ENCODE assay signal across 8 cellular contexts in the genomic region with DNA sequence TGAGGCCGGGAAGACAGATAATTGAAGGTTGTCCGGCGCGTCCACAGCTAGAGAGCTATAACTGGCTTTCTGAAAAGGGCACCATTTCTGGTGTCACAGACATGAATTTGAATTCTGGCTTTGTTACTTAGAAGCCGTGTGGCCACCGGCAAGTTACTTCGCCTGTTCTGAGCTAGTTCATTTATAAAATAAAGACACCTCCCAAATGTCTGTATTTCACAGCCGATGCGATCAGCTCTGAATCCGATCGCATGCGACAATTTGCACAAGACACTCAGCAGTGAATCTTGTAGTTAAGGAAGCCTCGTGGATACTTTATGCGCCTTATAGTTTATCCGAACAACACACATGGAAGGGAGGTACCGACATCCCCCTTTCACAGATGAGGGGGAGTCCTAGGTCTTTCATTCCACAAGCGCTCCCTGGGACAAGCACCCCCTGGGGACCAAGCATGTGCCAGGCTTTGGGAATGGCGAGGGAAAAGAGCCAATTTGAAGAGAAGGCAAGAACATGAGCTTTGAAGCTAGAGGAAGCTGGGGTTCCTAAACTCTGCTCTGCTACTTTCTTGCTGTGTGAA. TPM values are rescaled to one million over a fixed set of nuclear protein-coding genes. Genes with fewer than 3 reads are reported as not detected.
DNase-seq lines count a peak whose midpoint lies in the region; ATAC-seq, FAIRE-seq and TF ChIP-seq lines count a peak whose summit lies in the region.

No MANE protein-coding gene starts in this region.

- H3K36me3 ChIP-seq in Caco-2 (ENCODE audit: control insufficient read depth, insufficient read depth, low read length), result no peaks in the 10 kb centered on the region
- H3K36me3 ChIP-seq in KMS-11 (ENCODE audit: insufficient read depth), result no peaks in the 10 kb centered on the region
- H3K36me3 ChIP-seq in astrocyte (ENCODE audit: insufficient read depth, low read length), result no peaks in the 10 kb centered on the region
- peaks cover 0 to 3% of the 10 kb centered on the region in 2 donors for H3K36me3 ChIP-seq in left lung
- H3K36me3 ChIP-seq in thyroid gland, result peaks cover 12 to 23% of the 10 kb centered on the region in 2 donors

- no peak for ATAC-seq in left lung

- no TSS peak for BruUV-seq in Caco-2 (replicated peaks; lab: Mats Ljungman, UMichigan)

- H3K4me2 ChIP-seq in KMS-11, result peak overlapping the region; percentile 47
- peak overlapping the region; percentile 89 for H3K4me2 ChIP-seq in astrocyte (ENCODE audit: low read length)

- H3K27ac Mint-ChIP-seq in Caco-2 (ENCODE audit: unreplicated experiment) (peak overlapping the region; percentile 89), astrocyte (ENCODE audit: unreplicated experiment) (peak overlapping the region; percentile 97)

- H2AFZ ChIP-seq in KMS-11 (ENCODE audit: low read depth), result peak overlapping the region; percentile 70
- no peak overlapping the region for H2AFZ ChIP-seq in astrocyte (ENCODE audit: low read depth, low read length)

- H3K4me1 Mint-ChIP-seq in Caco-2 (ENCODE audit: low read depth, unreplicated experiment) (peaks cover 18% of the 10 kb centered on the region), astrocyte (ENCODE audit: low read depth, unreplicated experiment) (peaks cover 31% of the 10 kb centered on the region)

- no peaks in the 10 kb centered on the region for H3K27me3 ChIP-seq in Caco-2 (replicated peaks; ENCODE audit: control insufficient read depth, insufficient read depth, low read length)
- H3K27me3 ChIP-seq in KMS-11 (ENCODE audit: insufficient read depth, low read depth), result no peaks in the 10 kb centered on the region; the same call in 1 of the 2 replicates
- no peaks in the 10 kb centered on the region for H3K27me3 ChIP-seq in astrocyte (ENCODE audit: insufficient read depth, low read length)
- peaks cover 0 to 60% of the 10 kb centered on the region in 2 donors for H3K27me3 ChIP-seq in left lung
- no peaks in the 10 kb centered on the region for H3K27me3 ChIP-seq in thyroid gland

- H3K27me3 Mint-ChIP-seq in Caco-2 (ENCODE audit: insufficient read depth, unreplicated experiment), result no peaks in the 10 kb centered on the region
- peaks cover 10% of the 10 kb centered on the region for H3K27me3 Mint-ChIP-seq in astrocyte (ENCODE audit: low read depth, unreplicated experiment)

- H4K20me1 ChIP-seq in KMS-11 (ENCODE audit: insufficient read depth) (no peaks in the 10 kb centered on the region), astrocyte (ENCODE audit: insufficient read depth, low read length) (peaks cover 32% of the 10 kb centered on the region)

- no peak for TF ChIP-seq POLR2A in thyroid gland (IDR thresholded peaks at IDR 0.05)

- POLR2A ChIA-PET in Caco-2 (lab: Charles Lee), result interaction anchor here (0.6 to 2.3 kb wide), 7 partner anchors 9 to 355 kb away, joined by 3 to 25 read pairs (median 5); a partner anchor contains a TSS

- no peaks in the 10 kb centered on the region; the same call in 1 of the 2 replicates for H3K79me2 ChIP-seq in KMS-11 (ENCODE audit: insufficient read depth, low read depth)
- H3K79me2 ChIP-seq in astrocyte (ENCODE audit: insufficient read depth, low read length), result peaks cover 31% of the 10 kb centered on the region

- peak overlapping the region; percentile 30; the same call in 1 of the 2 replicates for H3K9ac ChIP-seq in KMS-11
- H3K9ac ChIP-seq in astrocyte (ENCODE audit: low read length), result peak overlapping the region; percentile 99

- H3K4me1 ChIP-seq in Caco-2, result peaks cover 44% of the 10 kb centered on the region
- peaks cover 35% of the 10 kb centered on the region for H3K4me1 ChIP-seq in KMS-11 (ENCODE audit: low read depth, poor library complexity, severe bottlenecking)
- H3K4me1 ChIP-seq in astrocyte (ENCODE audit: insufficient read depth, low read length), result peaks cover 40% of the 10 kb centered on the region
- peaks cover 31 to 62% of the 10 kb centered on the region in 2 donors for H3K4me1 ChIP-seq in left lung
- peaks cover 45 to 47% of the 10 kb centered on the region in 2 donors for H3K4me1 ChIP-seq in thyroid gland

- DNase-seq in Caco-2, result no peak
- DNase-seq in astrocyte (ENCODE audit: low read depth), result peak; percentile 64
- no peak for DNase-seq in left lung
- peak in 1 of 2 donors; percentile 47 for DNase-seq in thyroid gland
- no peak for DNase-seq in ureter (ENCODE audit: low spot score)
- no peak for DNase-seq in HuH-7 (ENCODE audit: low spot score)
- no peak for DNase-seq in stimulated activated CD4-positive, alpha-beta T cell treated with anti-CD3 and anti-CD28 coated beads, Interleukin-2, amount 100 ng/mL, for 24 hours

- H3K9me3 Mint-ChIP-seq in Caco-2 (ENCODE audit: unreplicated experiment) (no peaks in the 10 kb centered on the region), astrocyte (ENCODE audit: unreplicated experiment) (no peaks in the 10 kb centered on the region)

- intact Hi-C loops in Caco-2 (cut with micrococcal nuclease; ENCODE audit: unreplicated experiment) (loop anchor here (1.0 to 5.0 kb wide), 2 partner anchors 10 to 37 kb away; no protein-coding TSS in a partner anchor), left lung (cut with DNase I) (no loop called here), thyroid gland (cut with DNase I) (no loop called here)

- H3K36me3 Mint-ChIP-seq in Caco-2 (ENCODE audit: insufficient read depth, unreplicated experiment) (peaks cover 18% of the 10 kb centered on the region), astrocyte (ENCODE audit: low read depth, unreplicated experiment) (peaks cover 4% of the 10 kb centered on the region)

- H3K4me3 Mint-ChIP-seq in Caco-2 (ENCODE audit: unreplicated experiment) (peak overlapping the region; percentile 89), astrocyte (ENCODE audit: unreplicated experiment) (peak overlapping the region; percentile 87)

- TF ChIP-seq CTCF in Caco-2 (IDR thresholded peaks at IDR 0.05; ENCODE audit: insufficient read depth in 1 of 2, low read depth in 1 of 2, low read length in 1 of 2, severe bottlenecking in 1 of 2, unreplicated experiment in 1 of 2) (no peak), KMS-11 (conservative IDR thresholded peaks at IDR 0.05; ENCODE audit: low read depth, low read length) (no peak), astrocyte (IDR thresholded peaks at IDR 0.05; ENCODE audit: insufficient read depth, low read depth, low read length) (no peak), left lung (IDR thresholded peaks at IDR 0.05) (no peak), thyroid gland (IDR thresholded peaks at IDR 0.05) (no peak)

- H3K27ac ChIP-seq in KMS-11 (no peak overlapping the region), astrocyte (ENCODE audit: low read depth, low read length) (peak overlapping the region; percentile 97), left lung (peak overlapping the region; percentile 95 to 96), thyroid gland (peak overlapping the region; percentile 96 to 99 (median 98))

- CTCF ChIA-PET in Caco-2 (lab: Charles Lee), result interaction anchor here (0.8 to 4.1 kb wide), 5 partner anchors 16 to 82 kb away, joined by 3 to 17 read pairs (median 6); no protein-coding TSS in a partner anchor

- FAIRE-seq in astrocyte (lab: Jason Lieb, UNC), result no peak

- no peaks in the 10 kb centered on the region for H3K9me3 ChIP-seq in Caco-2
- no peaks in the 10 kb centered on the region for H3K9me3 ChIP-seq in astrocyte (ENCODE audit: insufficient read depth, low read depth, low read length)
- no peaks in the 10 kb centered on the region for H3K9me3 ChIP-seq in left lung
- no peaks in the 10 kb centered on the region for H3K9me3 ChIP-seq in thyroid gland

- 19 to 31% methylated on average over 18 of the region's 18 CpGs for WGBS in thyroid gland, 2 donors

- H3K4me3 ChIP-seq in Caco-2 (ENCODE audit: low read depth, low read length), result peak overlapping the region; percentile 35
- H3K4me3 ChIP-seq in KMS-11 (IDR thresholded peaks at IDR 0.05; ENCODE audit: insufficient read depth, low read depth, low read length), result no peak overlapping the region
- peak overlapping the region; percentile 97 for H3K4me3 ChIP-seq in astrocyte (ENCODE audit: insufficient read depth, low read depth, low read length)
- H3K4me3 ChIP-seq in left lung, result peak overlapping the region; percentile 28 to 89
- H3K4me3 ChIP-seq in thyroid gland (replicated peaks in 1 of 3), result peak overlapping the region in 1 of 3 donors; percentile 41

RNA-seq across cellular contexts. Expression of a gene that starts 4.0 kb away (rescaled TPM):
- total RNA-seq in Caco-2 (2022) (13.7 and 18.0 TPM in 2 replicates), astrocyte (91.4 and 94.3 TPM in 2 replicates), left lung (100 to 1,000 TPM; 125 to 129 TPM), thyroid gland (100 to 1,000 TPM; 279 to 388 (median 343) TPM), ureter (81.0 TPM)

RNA-seq across cellular contexts. Expression of a gene that starts 24.3 kb away (rescaled TPM):
- total RNA-seq in Caco-2 (2022) (9.1 and 9.5 TPM in 2 replicates), astrocyte (0.11 TPM in 1 of 2 replicates, not detected in the other), left lung (1 to 10 TPM; 3.2 to 4.3 TPM), thyroid gland (under 1 TPM in 3 of 4 donors, not detected in 1; 0.10 to 0.27 (median 0.17) TPM), ureter (0.52 TPM)
